In the genomic region with DNA sequence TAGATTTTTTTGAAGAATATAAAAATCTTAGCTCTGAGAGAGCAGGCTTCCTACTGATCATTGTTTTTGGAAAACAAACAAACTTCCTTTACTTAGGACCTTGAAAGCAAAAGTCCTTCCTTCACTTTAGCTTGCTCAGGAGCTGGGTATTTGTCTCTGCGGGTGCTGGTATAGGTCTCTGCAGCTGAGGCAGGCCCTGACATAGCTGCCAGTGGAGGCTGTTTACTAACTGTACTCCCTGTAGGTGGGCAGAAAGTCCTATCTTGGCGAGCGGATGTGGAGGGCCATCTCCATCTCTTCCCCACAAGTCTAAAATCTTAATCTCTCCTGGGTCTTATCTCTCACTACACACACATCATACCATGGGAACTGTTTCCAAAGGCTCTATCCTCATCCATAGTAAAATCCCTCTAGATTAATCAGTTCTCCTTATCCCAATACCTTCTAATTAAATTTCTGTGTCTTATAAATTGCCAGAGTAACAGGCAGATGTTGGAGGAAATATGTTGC, we compare ENCODE assay signal across 1 cellular context.
TF ChIP-seq lines count a peak whose summit lies in the region.

No MANE protein-coding gene starts in this region.

TF ChIP-seq in GM23338, 12 proteins besides CTCF, POLR2A, EP300 and RAD21:
- TF ChIP-seq STAT1 (IDR thresholded peaks at IDR 0.05; ENCODE audit: unreplicated experiment) (no peak), EZH2 (IDR thresholded peaks at IDR 0.05; ENCODE audit: low read depth, unreplicated experiment) (no peak), NANOG (IDR thresholded peaks at IDR 0.05; ENCODE audit: borderline replicate concordance) (no peak), CREB1 (CRISPR knock-in tag; IDR thresholded peaks at IDR 0.05; ENCODE audit: low read depth) (no peak), ZNF331 (CRISPR knock-in tag; IDR thresholded peaks at IDR 0.05; ENCODE audit: low read depth) (no peak), REST (IDR thresholded peaks at IDR 0.05; ENCODE audit: unreplicated experiment) (no peak), POLR2AphosphoS5 (IDR thresholded peaks at IDR 0.05; ENCODE audit: low read depth) (no peak), ZNF462 (CRISPR knock-in tag; IDR thresholded peaks at IDR 0.05) (no peak), ZNF114 (CRISPR knock-in tag; IDR thresholded peaks at IDR 0.05) (no peak), EZH2phosphoT487 (IDR thresholded peaks at IDR 0.05; ENCODE audit: unreplicated experiment) (no peak), JUNB (IDR thresholded peaks at IDR 0.05; ENCODE audit: unreplicated experiment) (no peak)
- TF ChIP-seq, protein P1, sequence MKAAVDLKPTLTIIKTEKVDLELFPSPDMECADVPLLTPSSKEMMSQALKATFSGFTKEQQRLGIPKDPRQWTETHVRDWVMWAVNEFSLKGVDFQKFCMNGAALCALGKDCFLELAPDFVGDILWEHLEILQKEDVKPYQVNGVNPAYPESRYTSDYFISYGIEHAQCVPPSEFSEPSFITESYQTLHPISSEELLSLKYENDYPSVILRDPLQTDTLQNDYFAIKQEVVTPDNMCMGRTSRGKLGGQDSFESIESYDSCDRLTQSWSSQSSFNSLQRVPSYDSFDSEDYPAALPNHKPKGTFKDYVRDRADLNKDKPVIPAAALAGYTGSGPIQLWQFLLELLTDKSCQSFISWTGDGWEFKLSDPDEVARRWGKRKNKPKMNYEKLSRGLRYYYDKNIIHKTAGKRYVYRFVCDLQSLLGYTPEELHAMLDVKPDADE (IDR thresholded peaks at IDR 0.05): no peak
TF ChIP-seq in GM23338: peak in this region for 0.
